ENCODE assay signal across 10 cellular contexts in genomic region chr1:116405241-116406135, GRCh38. TPM values are rescaled to one million over a fixed set of nuclear protein-coding genes. Genes with fewer than 3 reads are reported as not detected.
DNase-seq lines count a peak whose midpoint lies in the region; ATAC-seq and TF ChIP-seq lines count a peak whose summit lies in the region.
"Had no signal": no experiment of that assay in that cellular context is flagged by ENCODE, and none has a peak within 500 bp of the region (broad histone marks: within the 10 kb centered on the region; RNA-seq: fewer than 3 reads in every experiment).

No MANE protein-coding gene starts in this region.

- H3K27me3 ChIP-seq in PC-9 (ENCODE audit: insufficient read depth, low read depth) (no peaks in the 10 kb centered on the region), osteoblast (ENCODE audit: insufficient read depth, low read length) (no peaks in the 10 kb centered on the region)

- H3K4me2 ChIP-seq in PC-9 (no peak overlapping the region), osteoblast (ENCODE audit: insufficient read depth, low read length) (no peak overlapping the region)

- peaks cover 76% of the 10 kb centered on the region for H3K36me3 ChIP-seq in PC-9 (ENCODE audit: low read depth)
- H3K36me3 ChIP-seq in osteoblast (ENCODE audit: insufficient read depth, low read length): peaks cover 70% of the 10 kb centered on the region

- peaks cover 90% of the 10 kb centered on the region for H3F3A ChIP-seq in PC-9 (ENCODE audit: insufficient read depth, low read depth)

- H3K4me3 ChIP-seq in PC-9 (no peak overlapping the region), osteoblast (ENCODE audit: insufficient read depth, low read length) (no peak overlapping the region)

- peak; percentile 43 for ATAC-seq in esophagus mucosa

- intact Hi-C loops in PC-9 (cut with micrococcal nuclease; ENCODE audit: unreplicated experiment): no loop called here

- no peaks in the 10 kb centered on the region for H3K9me2 ChIP-seq in PC-9 (ENCODE audit: insufficient read depth)

- H3K4me1 ChIP-seq in PC-9 (replicated peaks; ENCODE audit: insufficient read depth) (peaks cover 15% of the 10 kb centered on the region; the same call in 1 of the 2 replicates), osteoblast (ENCODE audit: insufficient read depth, low read length) (no peaks in the 10 kb centered on the region)

- TF ChIP-seq CTCF in PC-9 (conservative IDR thresholded peaks at IDR 0.05) (no peak), osteoblast (IDR thresholded peaks at IDR 0.05; ENCODE audit: extremely low read depth, low read depth, low read length) (no peak)

- peaks cover 16% of the 10 kb centered on the region for H4K20me1 ChIP-seq in PC-9 (ENCODE audit: insufficient read depth)
- H4K20me1 ChIP-seq in osteoblast (ENCODE audit: insufficient read depth, low read length): peaks cover 4% of the 10 kb centered on the region

- H3K79me2 ChIP-seq in PC-9 (ENCODE audit: low read depth): no peaks in the 10 kb centered on the region
- H3K79me2 ChIP-seq in osteoblast (ENCODE audit: insufficient read depth, low read length): no peaks in the 10 kb centered on the region

- CTCF ChIA-PET in PC-9 (lab: Charles Lee): interaction anchor here (0.8 kb wide), 1 partner anchor 80 kb away, joined by 4 read pairs; no protein-coding TSS in a partner anchor

- BruUV-seq in PC-9 (replicated peaks; lab: Mats Ljungman, UMichigan): no TSS peak

- POLR2A ChIA-PET in PC-9 (lab: Charles Lee; ENCODE audit: unreplicated experiment): no interaction called here

- no peaks in the 10 kb centered on the region for H3K9me3 ChIP-seq in PC-9 (ENCODE audit: insufficient read depth, low read depth)
- H3K9me3 ChIP-seq in osteoblast (ENCODE audit: low read depth, low read length): no peaks in the 10 kb centered on the region

- H3K27ac ChIP-seq in PC-9: peak overlapping the region; percentile 23
- H3K27ac ChIP-seq in osteoblast (ENCODE audit: low read depth, low read length): no peak overlapping the region

- DNase-seq in NCI-H2196 (lab: John Stamatoyannopoulos, UW; ENCODE audit: unreplicated experiment): peak; percentile 37
- DNase-seq in NCI-H2196 treated with DMSO at 0.1 percent for 48 hours (lab: John Stamatoyannopoulos, UW; ENCODE audit: unreplicated experiment): no peak
- DNase-seq in PC-9: no peak
- peak; percentile 24 for DNase-seq in pons (ENCODE audit: low spot score)
- no peak for DNase-seq in NCI-H774 (lab: John Stamatoyannopoulos, UW)
- DNase-seq in NCI-H748 (lab: John Stamatoyannopoulos, UW; ENCODE audit: unreplicated experiment): no peak
- DNase-seq in osteoblast (ENCODE audit: insufficient read length, low spot score, missing footprints): no peak
- DNase-seq: NCI-H226, RPMI8226 had no signal

- H2AFZ ChIP-seq in PC-9 (no peak overlapping the region), osteoblast (ENCODE audit: low read length) (no peak overlapping the region)

RNA-seq across cellular contexts. Expression of gene ATP1A1, which starts 32.4 kb away (rescaled TPM):
- total RNA-seq in PC-9 (2021): 393 and 399 TPM in 2 replicates
- 371 TPM for total RNA-seq in esophagus mucosa
- total RNA-seq in osteoblast: 120 and 122 TPM in 2 replicates

Comparison
In these comparisons a context has a peak if more than half of its experiments do, and no peak if none do; other contexts are left out.
1. DNase-seq: peak in NCI-H2196 (single experiment) and pons (single experiment); none in NCI-H2196 treated with DMSO at 0.1 percent for 48 hours (single experiment), PC-9 (0 of 2), NCI-H774 (single experiment), NCI-H748 (single experiment) and osteoblast (single experiment).